In the genomic region with DNA sequence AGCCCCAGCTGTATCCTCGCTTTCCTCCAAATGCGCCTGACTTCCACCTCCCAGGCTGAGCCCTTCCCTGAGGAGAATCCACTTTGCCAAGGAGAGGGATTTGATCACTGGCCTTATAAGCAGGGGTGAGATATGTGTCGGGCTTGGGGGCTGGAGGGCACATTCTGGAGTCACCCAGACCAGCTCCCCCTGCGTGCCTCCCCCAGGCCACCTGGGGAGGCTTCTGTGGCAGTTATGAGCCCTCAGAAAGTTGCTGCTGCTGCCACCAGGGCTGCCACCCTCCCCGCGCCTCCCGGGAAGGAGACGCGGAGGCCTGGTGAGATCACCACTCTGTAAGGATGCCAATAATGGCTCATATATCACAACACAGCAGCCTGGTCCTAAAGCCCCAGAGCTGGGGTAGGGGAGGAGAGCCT, we compare ENCODE assay signal across 9 cellular contexts.
DNase-seq lines count a peak whose midpoint lies in the region; ATAC-seq and TF ChIP-seq lines count a peak whose summit lies in the region.
"Had no signal": no experiment of that assay in that cellular context is flagged by ENCODE, and none has a peak within 500 bp of the region (broad histone marks: within the 10 kb centered on the region; RNA-seq: fewer than 3 reads in every experiment).

No MANE protein-coding gene starts in this region.

- TF ChIP-seq CTCF in osteoblast (IDR thresholded peaks at IDR 0.05; ENCODE audit: extremely low read depth, low read depth, low read length) (peak; percentile 10), GM20000 (IDR thresholded peaks at IDR 0.05; ENCODE audit: extremely low read depth, missing control alignments) (no peak)

- no peaks in the 10 kb centered on the region for H3K9me3 ChIP-seq in osteoblast (ENCODE audit: low read depth, low read length)

- H3K4me1 ChIP-seq in osteoblast (ENCODE audit: insufficient read depth, low read length), result peaks cover 13% of the 10 kb centered on the region

- H2AFZ ChIP-seq in osteoblast (ENCODE audit: low read length), result peak overlapping the region; percentile 66

- no peaks in the 10 kb centered on the region for H3K27me3 ChIP-seq in osteoblast (ENCODE audit: insufficient read depth, low read length)

- H3K27ac ChIP-seq in osteoblast (ENCODE audit: low read depth, low read length), result no peak overlapping the region

- peak overlapping the region; percentile 55 for H3K4me2 ChIP-seq in osteoblast (ENCODE audit: insufficient read depth, low read length)

- no peaks in the 10 kb centered on the region for H4K20me1 ChIP-seq in osteoblast (ENCODE audit: insufficient read depth, low read length)

- H3K4me3 ChIP-seq in osteoblast (ENCODE audit: insufficient read depth, low read length), result no peak overlapping the region

- peaks cover 26% of the 10 kb centered on the region for H3K36me3 ChIP-seq in osteoblast (ENCODE audit: insufficient read depth, low read length)

- ATAC-seq in GM18861 (IDR thresholded peaks at IDR 0.05; ENCODE audit: unreplicated experiment), result no peak
- no peak for ATAC-seq in HG02642 (IDR thresholded peaks at IDR 0.05; ENCODE audit: poor library complexity, unreplicated experiment)

- DNase-seq in COLO829 (ENCODE audit: low spot score) (peak; percentile 39), NCI-H2196 (lab: John Stamatoyannopoulos, UW; ENCODE audit: unreplicated experiment) (peak; percentile 67), fibroblast of gingiva (ENCODE audit: low read depth) (peak; percentile 57), osteoblast (ENCODE audit: insufficient read length, low spot score, missing footprints) (peak; percentile 94), NCI-H82 treated with DMSO at 0.1 percent for 48 hours (lab: John Stamatoyannopoulos, UW; ENCODE audit: unreplicated experiment) (no peak), GM20000 (ENCODE audit: low spot score) (no peak)
- DNase-seq: activated naive CD4-positive, alpha-beta T cell treated with anti-CD3 and anti-CD28 coated beads, Interleukin-2, amount 10 ng/mL, durations not matched to agents 7 days and 5 days had no signal

- H3K79me2 ChIP-seq in osteoblast (ENCODE audit: insufficient read depth, low read length), result no peaks in the 10 kb centered on the region

Comparison
In these comparisons a context has a peak if more than half of its experiments do, and no peak if none do; other contexts are left out.
1. DNase-seq: peak in COLO829 (single experiment), NCI-H2196 (single experiment), fibroblast of gingiva (single experiment) and osteoblast (single experiment); none in NCI-H82 treated with DMSO at 0.1 percent for 48 hours (single experiment) and GM20000 (single experiment).